ENCODE assay signal across 1 cellular context in genomic region chr9:81108391-81108790, GRCh38.
TF ChIP-seq lines count a peak whose summit lies in the region.

No MANE protein-coding gene starts in this region.

TF ChIP-seq in WTC11, 78 proteins besides CTCF, POLR2A, EP300 and RAD21:
- TF ChIP-seq ZNF425 (CRISPR knock-in tag; conservative IDR thresholded peaks at IDR 0.05) (no peak), PRRX2 (CRISPR knock-in tag; IDR thresholded peaks at IDR 0.05) (no peak), ELF4 (CRISPR knock-in tag; IDR thresholded peaks at IDR 0.05; ENCODE audit: low read depth) (no peak), ATF2 (CRISPR knock-in tag; IDR thresholded peaks at IDR 0.05; ENCODE audit: borderline replicate concordance, low read depth) (no peak), TEAD1 (CRISPR knock-in tag; IDR thresholded peaks at IDR 0.05) (no peak), FOXP4 (CRISPR knock-in tag; IDR thresholded peaks at IDR 0.05) (no peak), ESRRA (CRISPR knock-in tag; IDR thresholded peaks at IDR 0.05; ENCODE audit: borderline replicate concordance) (no peak), PREB (CRISPR knock-in tag; IDR thresholded peaks at IDR 0.05; ENCODE audit: borderline replicate concordance) (no peak), MLX (CRISPR knock-in tag; IDR thresholded peaks at IDR 0.05) (no peak), TCF7 (CRISPR knock-in tag; IDR thresholded peaks at IDR 0.05; ENCODE audit: low read depth) (no peak), ZNF512 (CRISPR knock-in tag; IDR thresholded peaks at IDR 0.05; ENCODE audit: borderline replicate concordance) (no peak), SP1 (CRISPR knock-in tag; conservative IDR thresholded peaks at IDR 0.05) (no peak), AR (CRISPR knock-in tag; IDR thresholded peaks at IDR 0.05) (no peak), FOXJ3 (CRISPR knock-in tag; IDR thresholded peaks at IDR 0.05; ENCODE audit: borderline replicate concordance) (no peak), ZNF263 (CRISPR knock-in tag; IDR thresholded peaks at IDR 0.05; ENCODE audit: low read depth) (no peak), NR1H2 (CRISPR knock-in tag; IDR thresholded peaks at IDR 0.05) (no peak), ARID4B (CRISPR knock-in tag; IDR thresholded peaks at IDR 0.05; ENCODE audit: borderline replicate concordance) (no peak), HMGXB4 (CRISPR knock-in tag; IDR thresholded peaks at IDR 0.05) (no peak), IRF2 (CRISPR knock-in tag; IDR thresholded peaks at IDR 0.05; ENCODE audit: borderline replicate concordance, low read depth) (no peak), NR2C2 (CRISPR knock-in tag; IDR thresholded peaks at IDR 0.05) (no peak)
